Comparison of ENCODE assay signal across 11 cellular contexts in the genomic region with DNA sequence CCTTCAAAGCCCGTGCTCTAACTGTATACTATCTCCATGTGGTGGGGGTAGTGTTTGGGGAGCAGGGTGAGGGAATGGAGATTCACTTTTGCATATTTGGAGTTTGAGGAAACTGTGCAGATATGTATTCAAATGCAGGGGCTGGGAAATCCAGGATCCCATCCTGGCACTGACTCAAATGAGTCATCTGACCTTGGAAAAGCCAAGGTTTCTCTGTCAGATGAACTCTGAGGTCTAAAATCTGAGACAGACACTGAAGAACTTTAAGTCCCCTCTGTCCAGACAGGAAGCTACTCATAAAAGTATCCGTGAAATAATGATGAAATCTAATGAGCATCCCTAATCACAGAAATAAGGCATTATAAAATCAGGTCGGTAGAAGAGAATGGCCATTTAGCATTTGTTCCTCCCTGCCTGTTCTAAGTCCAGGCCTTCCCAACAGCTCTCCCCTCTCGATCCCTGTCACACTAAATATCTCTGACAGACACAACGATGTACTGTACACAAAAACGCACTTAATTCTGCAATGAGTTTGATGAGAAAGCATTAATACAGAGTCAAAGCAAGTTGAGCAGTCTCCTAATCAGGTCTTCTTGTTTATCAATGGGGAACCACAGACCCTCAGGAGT. TPM values are rescaled to one million over a fixed set of nuclear protein-coding genes. Genes with fewer than 3 reads are reported as not detected.
DNase-seq lines count a peak whose midpoint lies in the region; ATAC-seq and TF ChIP-seq lines count a peak whose summit lies in the region.
"Had no signal": no experiment of that assay in that cellular context is flagged by ENCODE, and none has a peak within 500 bp of the region (broad histone marks: within the 10 kb centered on the region; RNA-seq: fewer than 3 reads in every experiment).

No MANE protein-coding gene starts in this region.

- H3K4me2 ChIP-seq in smooth muscle cell, result peak overlapping the region; percentile 30

- no peaks in the 10 kb centered on the region for H3K27me3 Mint-ChIP-seq in activated naive CD4-positive, alpha-beta T cell treated with anti-CD3 and anti-CD28 coated beads, Interleukin-2, amount 50 U/mL, for 24 hours

- peaks cover 81% of the 10 kb centered on the region for H3K4me1 Mint-ChIP-seq in activated naive CD4-positive, alpha-beta T cell treated with anti-CD3 and anti-CD28 coated beads, Interleukin-2, amount 50 U/mL, for 24 hours

- H3K9me3 ChIP-seq in RWPE2 (ENCODE audit: severe bottlenecking), result peaks cover 2% of the 10 kb centered on the region
- H3K9me3 ChIP-seq in smooth muscle cell (replicated peaks; ENCODE audit: low read depth), result no peaks in the 10 kb centered on the region
- H3K9me3 ChIP-seq: breast epithelium had no signal

- TF ChIP-seq CTCF in RWPE2 (IDR thresholded peaks at IDR 0.05; ENCODE audit: poor library complexity, severe bottlenecking), result no peak
- no peak for TF ChIP-seq CTCF in fibroblast of pulmonary artery (IDR thresholded peaks at IDR 0.05; ENCODE audit: low read length, missing control alignments)
- no peak for TF ChIP-seq CTCF in smooth muscle cell (IDR thresholded peaks at IDR 0.05; ENCODE audit: borderline replicate concordance, insufficient read depth, poor library complexity, severe bottlenecking)

- no peak overlapping the region for H2AFZ ChIP-seq in smooth muscle cell (ENCODE audit: low read depth)

- H3K79me2 ChIP-seq in smooth muscle cell (ENCODE audit: low read depth), result peaks cover 32% of the 10 kb centered on the region

- H3K27me3 ChIP-seq in RWPE2 (ENCODE audit: insufficient read depth, poor library complexity, severe bottlenecking) (no peaks in the 10 kb centered on the region), smooth muscle cell (ENCODE audit: low read depth) (no peaks in the 10 kb centered on the region)
- H3K27me3 ChIP-seq: breast epithelium had no signal

- H3F3A ChIP-seq in smooth muscle cell (ENCODE audit: low read depth), result peaks cover 8% of the 10 kb centered on the region

- ATAC-seq in RWPE2 (ENCODE audit: low read depth) (peak; percentile 31; the same call in 1 of the 3 replicates), HG02623 (IDR thresholded peaks at IDR 0.05; ENCODE audit: unreplicated experiment) (no peak)
- ATAC-seq: esophagus mucosa had no signal

- H3K4me3 ChIP-seq in RWPE2 (ENCODE audit: severe bottlenecking) (no peak overlapping the region), fibroblast of pulmonary artery (replicated peaks; ENCODE audit: low read depth, low read length) (no peak overlapping the region), smooth muscle cell (no peak overlapping the region)
- H3K4me3 ChIP-seq: breast epithelium had no signal

- peak overlapping the region; percentile 71 for H3K27ac Mint-ChIP-seq in activated naive CD4-positive, alpha-beta T cell treated with anti-CD3 and anti-CD28 coated beads, Interleukin-2, amount 50 U/mL, for 24 hours

- WGBS in smooth muscle cell (ENCODE audit: low lambda C conversion rate), result 35% methylated on average over 6 of the region's 6 CpGs

- H3K36me3 ChIP-seq in RWPE2 (ENCODE audit: low read depth) (peaks cover 9% of the 10 kb centered on the region; the same call in 1 of the 2 replicates), smooth muscle cell (ENCODE audit: low read depth) (no peaks in the 10 kb centered on the region)
- H3K36me3 ChIP-seq: breast epithelium had no signal

- H3K4me1 ChIP-seq in RWPE2 (ENCODE audit: insufficient read depth, poor library complexity, severe bottlenecking) (peaks cover 8% of the 10 kb centered on the region), smooth muscle cell (ENCODE audit: low read depth) (peaks cover 3% of the 10 kb centered on the region)
- H3K4me1 ChIP-seq: breast epithelium had no signal

- H4K20me1 ChIP-seq in smooth muscle cell (ENCODE audit: low read depth), result peaks cover 5% of the 10 kb centered on the region

- peak overlapping the region; percentile 25 for H3K9ac ChIP-seq in smooth muscle cell (ENCODE audit: low read depth)

- H3K27ac ChIP-seq in RWPE2 (ENCODE audit: poor library complexity, severe bottlenecking) (peak overlapping the region; percentile 18), smooth muscle cell (ENCODE audit: low read depth) (peak overlapping the region; percentile 74)
- H3K27ac ChIP-seq: breast epithelium had no signal

- no peaks in the 10 kb centered on the region for H3K9me3 Mint-ChIP-seq in activated naive CD4-positive, alpha-beta T cell treated with anti-CD3 and anti-CD28 coated beads, Interleukin-2, amount 50 U/mL, for 24 hours

- no peak overlapping the region for H3K4me3 Mint-ChIP-seq in activated naive CD4-positive, alpha-beta T cell treated with anti-CD3 and anti-CD28 coated beads, Interleukin-2, amount 50 U/mL, for 24 hours

- peaks cover 24% of the 10 kb centered on the region for H3K36me3 Mint-ChIP-seq in activated naive CD4-positive, alpha-beta T cell treated with anti-CD3 and anti-CD28 coated beads, Interleukin-2, amount 50 U/mL, for 24 hours

- no peak for DNase-seq in activated naive CD4-positive, alpha-beta T cell (lab: John Stamatoyannopoulos, UW)
- DNase-seq in RWPE2 (ENCODE audit: low spot score) (no peak), fibroblast of pulmonary artery (ENCODE audit: low read depth) (peak; percentile 67), smooth muscle cell (lab: John Stamatoyannopoulos, UW; ENCODE audit: unreplicated experiment) (no peak), HuH-7 (ENCODE audit: low spot score) (no peak), NCI-H146 (lab: John Stamatoyannopoulos, UW) (no peak)

RNA-seq across cellular contexts. Expression of a gene that starts 14.4 kb away (rescaled TPM):
- total RNA-seq in smooth muscle cell, result 14.9 and 25.6 TPM in 2 replicates
- polyA plus RNA-seq in smooth muscle cell, result 7.5 and 9.3 TPM in 2 replicates

RNA-seq across cellular contexts. Expression of a gene that starts 55.3 kb away (rescaled TPM):
- total RNA-seq in smooth muscle cell, result not detected in 2 replicates
- polyA plus RNA-seq in smooth muscle cell, result 0.31 TPM in 1 of 2 replicates, not detected in the other
- total RNA-seq: breast epithelium, ureter had no signal
